ENCODE assay signal across 8 cellular contexts in the genomic region with DNA sequence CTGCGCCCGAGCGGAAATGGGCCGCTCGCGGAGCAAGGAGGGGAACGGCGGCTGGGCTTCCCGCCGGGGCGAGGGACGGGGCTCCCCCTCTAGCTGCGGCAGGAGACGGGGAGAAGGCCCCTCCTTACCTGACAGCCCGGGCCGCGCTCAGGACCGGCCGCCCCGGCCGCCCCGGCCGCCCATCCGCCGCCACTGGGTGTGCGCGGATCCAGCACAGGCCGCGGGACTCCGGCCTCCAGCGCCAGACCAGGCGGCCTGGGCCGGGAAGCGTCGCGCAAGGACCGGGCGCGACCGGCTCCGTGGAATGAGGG. TPM values are rescaled to one million over a fixed set of nuclear protein-coding genes. Genes with fewer than 3 reads are reported as not detected.
DNase-seq lines count a peak whose midpoint lies in the region; ATAC-seq and TF ChIP-seq lines count a peak whose summit lies in the region.

No MANE protein-coding gene starts in this region.

- TF ChIP-seq CTCF in Calu3 (IDR thresholded peaks at IDR 0.05; ENCODE audit: unreplicated experiment) = no peak

- H3K9me3 ChIP-seq in right cardiac atrium (ENCODE audit: control insufficient read depth, low read length) = no peaks in the 10 kb centered on the region

- WGBS in right cardiac atrium = under 1% methylated on average over 41 of the region's 41 CpGs

- H3K4me1 Mint-ChIP-seq in Calu3 (ENCODE audit: low read depth, unreplicated experiment) = peaks cover 36% of the 10 kb centered on the region
- H3K4me1 Mint-ChIP-seq in activated T-helper 2 cell treated with anti-CD3 and anti-CD28 coated beads, Interferon-gamma antibody, Interleukin-2, Interleukin-4, amounts not matched to agents 10 μg/mL and 5 μg/mL and 100 μg/mL, durations not matched to agents 14 hours and 24 hours and 36 hours (ENCODE audit: low read depth) = peaks cover 18% of the 10 kb centered on the region

- BruUV-seq in Calu3 (replicated peaks; lab: Mats Ljungman, UMichigan) = no TSS peak

- H3K9me3 Mint-ChIP-seq in Calu3 (ENCODE audit: low read depth, unreplicated experiment) = no peaks in the 10 kb centered on the region
- H3K9me3 Mint-ChIP-seq in activated T-helper 2 cell treated with anti-CD3 and anti-CD28 coated beads, Interferon-gamma antibody, Interleukin-2, Interleukin-4, amounts not matched to agents 10 μg/mL and 5 μg/mL and 100 μg/mL, durations not matched to agents 14 hours and 24 hours and 36 hours = no peaks in the 10 kb centered on the region

- no peaks in the 10 kb centered on the region for H3K27me3 Mint-ChIP-seq in Calu3 (ENCODE audit: unreplicated experiment)
- H3K27me3 Mint-ChIP-seq in activated T-helper 2 cell treated with anti-CD3 and anti-CD28 coated beads, Interferon-gamma antibody, Interleukin-2, Interleukin-4, amounts not matched to agents 10 μg/mL and 5 μg/mL and 100 μg/mL, durations not matched to agents 14 hours and 24 hours and 36 hours (ENCODE audit: low read depth) = no peaks in the 10 kb centered on the region

- peak overlapping the region; percentile 75 for H3K4me3 ChIP-seq in right cardiac atrium (ENCODE audit: low read length)
- H3K4me3 ChIP-seq in skin epidermis = peak overlapping the region; percentile 62 to 100 (median 93)

- peaks cover 13% of the 10 kb centered on the region for H3K4me1 ChIP-seq in right cardiac atrium (ENCODE audit: control insufficient read depth, insufficient read depth, low read length)

- CTCF ChIA-PET in Calu3 (lab: Charles Lee) = interaction anchor here (0.6 to 1.7 kb wide), 5 partner anchors 9 to 104 kb away, joined by 3 to 13 read pairs (median 7); no protein-coding TSS in a partner anchor

- ATAC-seq in GM19463 (IDR thresholded peaks at IDR 0.05; ENCODE audit: unreplicated experiment) (peak; percentile 27), HG03460 (IDR thresholded peaks at IDR 0.05; ENCODE audit: unreplicated experiment) (peak; percentile 19), right cardiac atrium (peak; percentile 71 to 78)

- intact Hi-C loops in Calu3 (cut with micrococcal nuclease; ENCODE audit: unreplicated experiment) (no loop called here), right cardiac atrium (cut with DNase I) (no loop called here)
- intact Hi-C loops in activated T-helper 2 cell treated with anti-CD3 and anti-CD28 coated beads, Interferon-gamma antibody, Interleukin-2, Interleukin-4, amounts not matched to agents 10 μg/mL and 5 μg/mL and 100 μg/mL, durations not matched to agents 14 hours and 24 hours and 36 hours (cut with micrococcal nuclease) = loop anchor here (1.0 kb wide), 2 partner anchors 8 to 15 kb away; a partner anchor contains a TSS

- H3K4me3 Mint-ChIP-seq in Calu3 (ENCODE audit: low read depth, unreplicated experiment) = peak overlapping the region; percentile 72
- H3K4me3 Mint-ChIP-seq in activated T-helper 2 cell treated with anti-CD3 and anti-CD28 coated beads, Interferon-gamma antibody, Interleukin-2, Interleukin-4, amounts not matched to agents 10 μg/mL and 5 μg/mL and 100 μg/mL, durations not matched to agents 14 hours and 24 hours and 36 hours (ENCODE audit: low read depth) = peak overlapping the region; percentile 87

- peaks cover 45% of the 10 kb centered on the region for H3K36me3 Mint-ChIP-seq in Calu3 (ENCODE audit: insufficient read depth, unreplicated experiment)
- peaks cover 4% of the 10 kb centered on the region for H3K36me3 Mint-ChIP-seq in activated T-helper 2 cell treated with anti-CD3 and anti-CD28 coated beads, Interferon-gamma antibody, Interleukin-2, Interleukin-4, amounts not matched to agents 10 μg/mL and 5 μg/mL and 100 μg/mL, durations not matched to agents 14 hours and 24 hours and 36 hours (ENCODE audit: low read depth)

- no peaks in the 10 kb centered on the region for H3K27me3 ChIP-seq in right cardiac atrium (ENCODE audit: control insufficient read depth, insufficient read depth)

- H3K27ac Mint-ChIP-seq in Calu3 (ENCODE audit: unreplicated experiment) = peak overlapping the region; percentile 94
- H3K27ac Mint-ChIP-seq in activated T-helper 2 cell treated with anti-CD3 and anti-CD28 coated beads, Interferon-gamma antibody, Interleukin-2, Interleukin-4, amounts not matched to agents 10 μg/mL and 5 μg/mL and 100 μg/mL, durations not matched to agents 14 hours and 24 hours and 36 hours = peak overlapping the region; percentile 95

- DNase-seq in Calu3 = no peak
- DNase-seq in activated T-helper 2 cell treated with anti-CD3 and anti-CD28 coated beads, Interferon-gamma antibody, Interleukin-2, Interleukin-4, amounts not matched to agents 10 μg/mL and 5 μg/mL and 100 μg/mL, durations not matched to agents 14 hours and 24 hours and 36 hours (ENCODE audit: low spot score) = peak; percentile 41
- DNase-seq in right cardiac atrium = no peak
- DNase-seq in NCI-H187 treated with DMSO at 0.1 percent for 48 hours (lab: John Stamatoyannopoulos, UW) = no peak
- no peak for DNase-seq in effector CD4-positive, alpha-beta T cell

- H3K27ac ChIP-seq in right cardiac atrium (ENCODE audit: low read length) (peak overlapping the region; percentile 74), skin epidermis (peak overlapping the region; percentile 78 to 97 (median 92))

RNA-seq across cellular contexts. Expression of a gene that starts 0.3 kb away (rescaled TPM):
- total RNA-seq in Calu3 (2022) = 62.4 and 66.4 TPM in 2 replicates
- 36.0 and 37.1 TPM in 2 replicates for total RNA-seq in activated T-helper 2 cell treated with anti-CD3 and anti-CD28 coated beads, Interferon-gamma antibody, Interleukin-2, Interleukin-4, amounts not matched to agents 10 μg/mL and 5 μg/mL and 100 μg/mL, durations not matched to agents 14 hours and 24 hours and 36 hours
- total RNA-seq in right cardiac atrium = 10 to 100 TPM; 18.5 to 23.7 (median 20.1) TPM
- polyA plus RNA-seq in right cardiac atrium = 17.9 TPM

RNA-seq across cellular contexts. Expression of a gene that starts 8.0 kb away (rescaled TPM):
- 120 and 121 TPM in 2 replicates for total RNA-seq in Calu3 (2022)
- total RNA-seq in activated T-helper 2 cell treated with anti-CD3 and anti-CD28 coated beads, Interferon-gamma antibody, Interleukin-2, Interleukin-4, amounts not matched to agents 10 μg/mL and 5 μg/mL and 100 μg/mL, durations not matched to agents 14 hours and 24 hours and 36 hours = 196 and 215 TPM in 2 replicates
- 1 to 10 TPM; 4.0 to 7.9 (median 6.1) TPM for total RNA-seq in right cardiac atrium
- 3.2 TPM for polyA plus RNA-seq in right cardiac atrium

RNA-seq across cellular contexts. Expression of a gene that starts 38.7 kb away (rescaled TPM):
- total RNA-seq in Calu3 (2022) (36.1 and 43.6 TPM in 2 replicates), right cardiac atrium (1 to 10 TPM; 1.5 to 3.0 (median 2.1) TPM)
- total RNA-seq in activated T-helper 2 cell treated with anti-CD3 and anti-CD28 coated beads, Interferon-gamma antibody, Interleukin-2, Interleukin-4, amounts not matched to agents 10 μg/mL and 5 μg/mL and 100 μg/mL, durations not matched to agents 14 hours and 24 hours and 36 hours = 3.5 and 3.9 TPM in 2 replicates
- polyA plus RNA-seq in right cardiac atrium = 2.0 TPM

Comparison
In these comparisons a context has a peak if more than half of its experiments do, and no peak if none do; other contexts are left out.
1. ATAC-seq: peak in every context shown above with its lines; median percentile 74 in right cardiac atrium; 27 in GM19463; 19 in HG03460.
2. RNA of a gene that starts 8.0 kb away (total RNA-seq): 196 to 215 TPM in activated T-helper 2 cell treated with anti-CD3 and anti-CD28 coated beads, Interferon-gamma antibody, Interleukin-2, Interleukin-4, amounts not matched to agents 10 μg/mL and 5 μg/mL and 100 μg/mL, durations not matched to agents 14 hours and 24 hours and 36 hours and 120 to 121 TPM in Calu3; 4.0 to 7.9 TPM in right cardiac atrium; every median in the first group is over 10 times any median in the second.